12 cellular contexts compared by ENCODE assay signal in genomic region chr1:59707216-59707615, GRCh38.
DNase-seq lines count a peak whose midpoint lies in the region; ATAC-seq, FAIRE-seq and TF ChIP-seq lines count a peak whose summit lies in the region.
"Had no signal": no experiment of that assay in that cellular context is flagged by ENCODE, and none has a peak within 500 bp of the region (broad histone marks: within the 10 kb centered on the region; RNA-seq: fewer than 3 reads in every experiment).

No MANE protein-coding gene starts in this region.

- no peaks in the 10 kb centered on the region for H3K27me3 Mint-ChIP-seq in activated CD4-positive, alpha-beta memory T cell treated with anti-CD3 and anti-CD28 coated beads, Interleukin-2, amount 10 ng/mL, durations not matched to agents 7 days and 5 days

- POLR2A ChIA-PET in activated CD4-positive, alpha-beta memory T cell treated with anti-CD3 and anti-CD28 coated beads, Interleukin-2, amount 10 ng/mL, durations not matched to agents 7 days and 5 days (lab: Charles Lee) = no interaction called here

- peak in 3 of 4 donors; percentile 64 to 78 (median 77) for ATAC-seq in pancreas
- no peak for ATAC-seq in activated naive CD4-positive, alpha-beta T cell treated with anti-CD3 and anti-CD28 coated beads, Interleukin-2, amount 50 U/mL, for 72 hours

- FAIRE-seq in pancreas (lab: Jason Lieb, UNC) = no peak

- H3K4me1 Mint-ChIP-seq in activated CD4-positive, alpha-beta memory T cell treated with anti-CD3 and anti-CD28 coated beads, Interleukin-2, amount 10 ng/mL, durations not matched to agents 7 days and 5 days = no peaks in the 10 kb centered on the region

- WGBS in pancreas, 2 donors = 82 to 93% methylated on average over 5 of the region's 5 CpGs

- H3K27ac ChIP-seq in SJSA1 (peak overlapping the region; percentile 45), pancreas (no peak overlapping the region)

- H3K27ac Mint-ChIP-seq in activated CD4-positive, alpha-beta memory T cell treated with anti-CD3 and anti-CD28 coated beads, Interleukin-2, amount 10 ng/mL, durations not matched to agents 7 days and 5 days = no peak overlapping the region
- H3K27ac Mint-ChIP-seq in activated naive CD4-positive, alpha-beta T cell treated with anti-CD3 and anti-CD28 coated beads, Interleukin-2, amount 50 U/mL, for 72 hours = no peak overlapping the region
- H3K27ac Mint-ChIP-seq: T-helper 2 cell treated with Interferon-gamma antibody and Interleukin-4, amounts not matched to agents 5 μg/mL and 100 μg/mL, for 36 hours had no signal

- DNase-seq in AG20443 (ENCODE audit: low spot score) (peak; percentile 91), SJSA1 (ENCODE audit: low read depth in 1 of 2, low spot score in 2 of 2) (peak; percentile 66 to 72), fibroblast of villous mesenchyme (ENCODE audit: low read depth) (peak; percentile 98), pancreas (no peak), NCI-H1930 (lab: John Stamatoyannopoulos, UW) (no peak)
- DNase-seq in stimulated activated CD4-positive, alpha-beta T cell treated with anti-CD3 and anti-CD28 coated beads, Interleukin-4, amount 100 ng/mL, for 24 hours = no peak
- no peak for DNase-seq in activated CD4-positive, alpha-beta memory T cell treated with anti-CD3 and anti-CD28 coated beads, Interleukin-2, amount 10 ng/mL, durations not matched to agents 7 days and 5 days
- DNase-seq in activated naive CD4-positive, alpha-beta T cell treated with anti-CD3 and anti-CD28 coated beads, Interleukin-2, amount 50 U/mL, for 72 hours (ENCODE audit: low spot score in 2 of 2) = no peak
- DNase-seq: DND-41, NCI-H1048, spleen had no signal

- no peaks in the 10 kb centered on the region for H3K36me3 ChIP-seq in SJSA1
- H3K36me3 ChIP-seq in pancreas = no peaks in the 10 kb centered on the region
- H3K36me3 ChIP-seq: spleen had no signal

- H3K27me3 ChIP-seq in SJSA1 (replicated peaks) (no peaks in the 10 kb centered on the region), pancreas (no peaks in the 10 kb centered on the region)
- H3K27me3 ChIP-seq: spleen had no signal

- CTCF ChIA-PET in activated CD4-positive, alpha-beta memory T cell treated with anti-CD3 and anti-CD28 coated beads, Interleukin-2, amount 10 ng/mL, durations not matched to agents 7 days and 5 days (lab: Charles Lee) = no interaction called here

- no peaks in the 10 kb centered on the region for H3K36me3 Mint-ChIP-seq in activated CD4-positive, alpha-beta memory T cell treated with anti-CD3 and anti-CD28 coated beads, Interleukin-2, amount 10 ng/mL, durations not matched to agents 7 days and 5 days (ENCODE audit: low read depth)
- peaks cover 0 to 18% of the 10 kb centered on the region in 2 donors for H3K36me3 Mint-ChIP-seq in activated naive CD4-positive, alpha-beta T cell treated with anti-CD3 and anti-CD28 coated beads, Interleukin-2, amount 50 U/mL, for 72 hours

- peaks cover 2% of the 10 kb centered on the region for H3K9me3 Mint-ChIP-seq in activated CD4-positive, alpha-beta memory T cell treated with anti-CD3 and anti-CD28 coated beads, Interleukin-2, amount 10 ng/mL, durations not matched to agents 7 days and 5 days
- H3K9me3 Mint-ChIP-seq in activated naive CD4-positive, alpha-beta T cell treated with anti-CD3 and anti-CD28 coated beads, Interleukin-2, amount 50 U/mL, for 72 hours = peaks cover 0 to 11% of the 10 kb centered on the region in 2 donors

- H3K4me1 ChIP-seq in SJSA1 (replicated peaks) (peaks cover 25% of the 10 kb centered on the region), pancreas (no peaks in the 10 kb centered on the region)

- no peak overlapping the region for H3K4me3 Mint-ChIP-seq in activated CD4-positive, alpha-beta memory T cell treated with anti-CD3 and anti-CD28 coated beads, Interleukin-2, amount 10 ng/mL, durations not matched to agents 7 days and 5 days
- H3K4me3 Mint-ChIP-seq: T-helper 2 cell treated with Interferon-gamma antibody and Interleukin-4, amounts not matched to agents 5 μg/mL and 100 μg/mL, for 36 hours had no signal

- H3K9me3 ChIP-seq in SJSA1 (replicated peaks) (no peaks in the 10 kb centered on the region), pancreas (no peaks in the 10 kb centered on the region)

- H3K4me3 ChIP-seq in SJSA1 (no peak overlapping the region), fibroblast of villous mesenchyme (ENCODE audit: low read depth, low read length) (no peak overlapping the region), pancreas (no peak overlapping the region)
- H3K4me3 ChIP-seq: spleen had no signal

- TF ChIP-seq CTCF in fibroblast of villous mesenchyme (IDR thresholded peaks at IDR 0.05; ENCODE audit: insufficient read depth, low read depth, low read length) (no peak), pancreas (IDR thresholded peaks at IDR 0.05) (no peak)

- intact Hi-C loops in pancreas (cut with DNase I) = loop anchor here in 1 of 3 donors (10.0 kb wide), 1 partner anchor 972 kb away; no protein-coding TSS in a partner anchor

Comparison
In these comparisons a context has a peak if more than half of its experiments do, and no peak if none do; other contexts are left out.
1. DNase-seq: peak in AG20443 (single experiment), SJSA1 (2 of 2) and fibroblast of villous mesenchyme (single experiment); none in pancreas (0 of 6), NCI-H1930 (0 of 2), stimulated activated CD4-positive, alpha-beta T cell treated with anti-CD3 and anti-CD28 coated beads, Interleukin-4, amount 100 ng/mL, for 24 hours (single experiment), activated CD4-positive, alpha-beta memory T cell treated with anti-CD3 and anti-CD28 coated beads, Interleukin-2, amount 10 ng/mL, durations not matched to agents 7 days and 5 days (single experiment) and activated naive CD4-positive, alpha-beta T cell treated with anti-CD3 and anti-CD28 coated beads, Interleukin-2, amount 50 U/mL, for 72 hours (0 of 2).
2. ATAC-seq: peak in pancreas (3 of 4); none in activated naive CD4-positive, alpha-beta T cell treated with anti-CD3 and anti-CD28 coated beads, Interleukin-2, amount 50 U/mL, for 72 hours (0 of 2).